In the genomic region with DNA sequence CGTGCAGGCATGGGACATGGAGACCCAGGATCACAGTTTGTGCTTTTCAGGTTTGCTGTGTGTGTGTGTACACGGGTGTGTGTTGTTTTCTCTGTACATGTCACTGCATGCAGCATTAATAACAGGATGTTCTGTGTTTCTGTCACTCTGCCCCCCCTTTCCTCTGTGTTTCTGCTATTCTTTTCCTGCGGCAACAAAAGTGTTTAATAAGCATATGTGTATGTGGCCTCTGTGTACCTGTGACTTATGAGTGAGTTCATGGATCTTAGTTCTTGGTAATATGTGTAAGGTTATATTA, we compare ENCODE assay signal across 14 cellular contexts. TPM values are rescaled to one million over a fixed set of nuclear protein-coding genes. Genes with fewer than 3 reads are reported as not detected.
DNase-seq lines count a peak whose midpoint lies in the region; ATAC-seq and TF ChIP-seq lines count a peak whose summit lies in the region.
"Had no signal": no experiment of that assay in that cellular context is flagged by ENCODE, and none has a peak within 500 bp of the region (broad histone marks: within the 10 kb centered on the region; RNA-seq: fewer than 3 reads in every experiment).

No MANE protein-coding gene starts in this region.

- H3K9me2 ChIP-seq in OCI-LY1 (ENCODE audit: low read depth, low read length) = no peaks in the 10 kb centered on the region
- H3K9me2 ChIP-seq in neural cell (ENCODE audit: insufficient read depth, low read length) = no peaks in the 10 kb centered on the region

- H3K36me3 ChIP-seq in OCI-LY1 (ENCODE audit: insufficient read depth, low read length) (no peaks in the 10 kb centered on the region), neural cell (ENCODE audit: insufficient read depth, low read length) (no peaks in the 10 kb centered on the region), psoas muscle (ENCODE audit: insufficient read depth in 1 of 2, low read depth in 1 of 2) (no peaks in the 10 kb centered on the region)
- H3K36me3 ChIP-seq: neutrophil had no signal

- H3K4me3 ChIP-seq in OCI-LY1 (ENCODE audit: low read depth, low read length, poor library complexity, severe bottlenecking) = peak overlapping the region; percentile 64
- H3K4me3 ChIP-seq in neural cell (ENCODE audit: low read length) = peak overlapping the region; percentile 87
- no peak overlapping the region for H3K4me3 ChIP-seq in psoas muscle
- H3K4me3 ChIP-seq: coronary artery had no signal

- intact Hi-C loops in Calu3 (cut with micrococcal nuclease; ENCODE audit: unreplicated experiment) = loop anchor here (5.0 kb wide), 1 partner anchor 37 kb away; a partner anchor contains a TSS
- intact Hi-C loops in psoas muscle (cut with DNase I) = loop anchor here in 1 of 2 donors (5.0 kb wide), 1 partner anchor 37 kb away; a partner anchor contains a TSS

- TF ChIP-seq EP300 in neural cell (conservative IDR thresholded peaks at IDR 0.05; ENCODE audit: poor library complexity, severe bottlenecking) = no peak

- H3K36me3 Mint-ChIP-seq in Calu3 (ENCODE audit: insufficient read depth, unreplicated experiment) (peaks cover 41% of the 10 kb centered on the region), chondrocyte (ENCODE audit: low read depth) (peaks cover 9% of the 10 kb centered on the region)

- H3K9me3 Mint-ChIP-seq in Calu3 (ENCODE audit: low read depth, unreplicated experiment) = no peaks in the 10 kb centered on the region
- no peaks in the 10 kb centered on the region for H3K9me3 Mint-ChIP-seq in chondrocyte (ENCODE audit: low read depth)

- peaks cover 38% of the 10 kb centered on the region for H3K4me1 Mint-ChIP-seq in Calu3 (ENCODE audit: low read depth, unreplicated experiment)
- peaks cover 71% of the 10 kb centered on the region for H3K4me1 Mint-ChIP-seq in chondrocyte (ENCODE audit: low read depth)

- H3K4me1 ChIP-seq in OCI-LY1 (ENCODE audit: insufficient read depth, low read length, severe bottlenecking) (peaks cover 69% of the 10 kb centered on the region), foreskin keratinocyte (peaks cover 21% of the 10 kb centered on the region), psoas muscle (peaks cover 15% of the 10 kb centered on the region)

- H4K20me1 ChIP-seq in OCI-LY1 (ENCODE audit: insufficient read depth, low read length) (no peaks in the 10 kb centered on the region), neural cell (ENCODE audit: insufficient read depth) (no peaks in the 10 kb centered on the region)

- H3F3A ChIP-seq in OCI-LY1 (ENCODE audit: insufficient read depth, low read length) (0 out of 2 replicates have a peak, but pooled peaks cover 5% of the 10 kb centered on the region), neural cell (ENCODE audit: insufficient read depth, low read length, poor library complexity, severe bottlenecking) (peaks cover 3% of the 10 kb centered on the region)

- H3K79me2 ChIP-seq in OCI-LY1 (ENCODE audit: insufficient read depth, low read length) (no peaks in the 10 kb centered on the region), neural cell (replicated peaks; ENCODE audit: insufficient read depth, low read length) (peaks cover 42% of the 10 kb centered on the region)

- TF ChIP-seq CTCF in Calu3 (IDR thresholded peaks at IDR 0.05; ENCODE audit: unreplicated experiment) = no peak
- TF ChIP-seq CTCF in OCI-LY1 (IDR thresholded peaks at IDR 0.05; ENCODE audit: low read length) = no peak
- no peak for TF ChIP-seq CTCF in chondrocyte (IDR thresholded peaks at IDR 0.05)
- TF ChIP-seq CTCF in neural cell (IDR thresholded peaks at IDR 0.05; ENCODE audit: poor library complexity, severe bottlenecking) = no peak
- TF ChIP-seq CTCF in foreskin keratinocyte (conservative IDR thresholded peaks at IDR 0.05) = no peak
- no peak for TF ChIP-seq CTCF in psoas muscle (IDR thresholded peaks at IDR 0.05)

- H3K4me3 Mint-ChIP-seq in Calu3 (ENCODE audit: low read depth, unreplicated experiment) = peak overlapping the region; percentile 87
- H3K4me3 Mint-ChIP-seq in chondrocyte (ENCODE audit: unreplicated experiment) = no peak overlapping the region

- H3K27ac Mint-ChIP-seq in Calu3 (ENCODE audit: unreplicated experiment) = no peak overlapping the region
- peak overlapping the region; percentile 14 for H3K27ac Mint-ChIP-seq in chondrocyte (ENCODE audit: unreplicated experiment)

- CTCF ChIA-PET in Calu3 (lab: Charles Lee) = no interaction called here

- H3K4me2 ChIP-seq in OCI-LY1 (ENCODE audit: low read length) (peak overlapping the region; percentile 80), neural cell (ENCODE audit: low read length) (peak overlapping the region; percentile 95)

- 42 to 56% (median 49%) methylated on average over 3 of the region's 3 CpGs for WGBS in psoas muscle, 3 donors

- H3K9me3 ChIP-seq in OCI-LY1 (ENCODE audit: low read length) = no peaks in the 10 kb centered on the region
- no peaks in the 10 kb centered on the region for H3K9me3 ChIP-seq in neural cell (ENCODE audit: low read length)
- no peaks in the 10 kb centered on the region for H3K9me3 ChIP-seq in psoas muscle
- H3K9me3 ChIP-seq: neutrophil had no signal

- no peak overlapping the region; the same call in 1 of the 2 replicates for H3K9ac ChIP-seq in OCI-LY1 (ENCODE audit: low read length)
- H3K9ac ChIP-seq in neural cell (ENCODE audit: low read length) = peak overlapping the region; percentile 81

- H2AFZ ChIP-seq in OCI-LY1 (ENCODE audit: low read length) (no peak overlapping the region), neural cell (ENCODE audit: low read depth, low read length) (no peak overlapping the region)

- BruUV-seq in Calu3 (replicated peaks; lab: Mats Ljungman, UMichigan) = no TSS peak

- DNase-seq in Calu3 (no peak), chondrocyte (ENCODE audit: low spot score) (no peak), foreskin keratinocyte (no peak), NCI-H1930 (lab: John Stamatoyannopoulos, UW) (no peak), psoas muscle (no peak), NCI-H146 treated with DMSO at 0.1 percent for 48 hours (lab: John Stamatoyannopoulos, UW; ENCODE audit: unreplicated experiment) (no peak)
- DNase-seq: DMS79, KG1, NCI-H226, Right ventricle myocardium superior had no signal

- no peak for TF ChIP-seq RAD21 in neural cell (conservative IDR thresholded peaks at IDR 0.05)

- H3K27ac ChIP-seq in OCI-LY1 (ENCODE audit: low read depth, low read length, poor library complexity, severe bottlenecking) = peak overlapping the region; percentile 60
- peak overlapping the region; percentile 81 for H3K27ac ChIP-seq in neural cell (ENCODE audit: low read length)
- no peak overlapping the region for H3K27ac ChIP-seq in foreskin keratinocyte
- no peak overlapping the region for H3K27ac ChIP-seq in psoas muscle
- H3K27ac ChIP-seq: neutrophil had no signal

- ATAC-seq in foreskin keratinocyte = no peak
- ATAC-seq in psoas muscle = no peak

- H3K27me3 ChIP-seq in OCI-LY1 (ENCODE audit: insufficient read depth, low read length) (no peaks in the 10 kb centered on the region), neural cell (ENCODE audit: insufficient read depth, low read depth, low read length) (no peaks in the 10 kb centered on the region), foreskin keratinocyte (no peaks in the 10 kb centered on the region), psoas muscle (ENCODE audit: insufficient read depth in 3 of 3, low read length in 2 of 3) (no peaks in the 10 kb centered on the region)

- H3K27me3 Mint-ChIP-seq in Calu3 (ENCODE audit: unreplicated experiment) = no peaks in the 10 kb centered on the region
- H3K27me3 Mint-ChIP-seq in chondrocyte (ENCODE audit: low read depth) = no peaks in the 10 kb centered on the region

TF ChIP-seq in neural cell, 6 proteins besides CTCF, POLR2A, EP300 and RAD21 (continues in another document):
- TF ChIP-seq EZH2 (IDR thresholded peaks at IDR 0.05; ENCODE audit: borderline replicate concordance, insufficient read depth, low read length, poor library complexity, severe bottlenecking) = no peak

RNA-seq across cellular contexts. Expression of a gene that starts 9.8 kb away (rescaled TPM):
- total RNA-seq in Calu3 (2022) = 18.8 and 24.9 TPM in 2 replicates
- total RNA-seq in chondrocyte = 24.2 to 32.6 TPM (median 24.7 TPM) in 3 replicates
- polyA plus RNA-seq in neural cell = 4.3 and 5.9 TPM in 2 replicates
- 24.0 and 24.1 TPM in 2 replicates for polyA minus RNA-seq in neural cell
- 3.3 and 7.6 TPM in 2 replicates for total RNA-seq in foreskin keratinocyte
- polyA plus RNA-seq in foreskin keratinocyte = 2.0 and 2.3 TPM in 2 replicates
- total RNA-seq in psoas muscle = 1 to 10 TPM; 1.9 to 4.3 (median 2.2) TPM
- polyA plus RNA-seq in psoas muscle = 1 to 10 TPM in 2 of 3 donors, under 1 TPM in 1; 0.70 to 2.2 (median 1.5) TPM

RNA-seq across cellular contexts. Expression of a gene that starts 11.8 kb away (rescaled TPM):
- total RNA-seq in Calu3 (2022) (170 and 172 TPM in 2 replicates), chondrocyte (204 to 241 TPM (median 218 TPM) in 3 replicates), foreskin keratinocyte (248 and 266 TPM in 2 replicates), psoas muscle (100 to 1,000 TPM in 2 of 4 donors, 10 to 100 TPM in 2; 75.4 to 121 (median 95.6) TPM)
- polyA plus RNA-seq in neural cell (341 and 343 TPM in 2 replicates), foreskin keratinocyte (382 and 433 TPM in 2 replicates), psoas muscle (100 to 1,000 TPM in 2 of 3 donors, 10 to 100 TPM in 1; 99.9 to 126 (median 125) TPM)
- 124 and 125 TPM in 2 replicates for polyA minus RNA-seq in neural cell

RNA-seq across cellular contexts. Expression of a gene that starts 18.9 kb away (rescaled TPM):
- 62.4 and 68.3 TPM in 2 replicates for total RNA-seq in Calu3 (2022)
- total RNA-seq in chondrocyte = 39.0 to 43.2 TPM (median 42.7 TPM) in 3 replicates
- polyA plus RNA-seq in neural cell = 102 and 112 TPM in 2 replicates
- 33.4 and 34.6 TPM in 2 replicates for polyA minus RNA-seq in neural cell
- total RNA-seq in foreskin keratinocyte = 19.4 and 21.3 TPM in 2 replicates
- 29.9 and 32.0 TPM in 2 replicates for polyA plus RNA-seq in foreskin keratinocyte
- 10 to 100 TPM; 40.5 to 57.5 (median 50.5) TPM for total RNA-seq in psoas muscle
- 10 to 100 TPM; 65.6 to 84.8 (median 78.3) TPM for polyA plus RNA-seq in psoas muscle

RNA-seq across cellular contexts. Expression of a gene that starts 24.7 kb away (rescaled TPM):
- total RNA-seq in Calu3 (2022) = 18.1 and 20.0 TPM in 2 replicates
- 6.8 to 7.8 TPM (median 7.1 TPM) in 3 replicates for total RNA-seq in chondrocyte
- 6.8 and 7.7 TPM in 2 replicates for polyA plus RNA-seq in neural cell
- polyA minus RNA-seq in neural cell = 15.2 and 18.3 TPM in 2 replicates
- 11.0 and 11.4 TPM in 2 replicates for total RNA-seq in foreskin keratinocyte
- 8.8 and 9.6 TPM in 2 replicates for polyA plus RNA-seq in foreskin keratinocyte
- total RNA-seq in psoas muscle = 1 to 10 TPM; 2.4 to 4.9 (median 3.9) TPM
- 1 to 10 TPM; 1.9 to 5.2 (median 3.7) TPM for polyA plus RNA-seq in psoas muscle

RNA-seq across cellular contexts. Expression of a gene that starts 38.1 kb away (rescaled TPM):
- 105 and 140 TPM in 2 replicates for total RNA-seq in Calu3 (2022)
- 7.4 to 10.4 TPM (median 8.1 TPM) in 3 replicates for total RNA-seq in chondrocyte
- 0.52 and 2.1 TPM in 2 replicates for polyA plus RNA-seq in neural cell
- 1.2 and 1.4 TPM in 2 replicates for polyA minus RNA-seq in neural cell
- total RNA-seq in foreskin keratinocyte = 58.0 and 72.9 TPM in 2 replicates
- polyA plus RNA-seq in foreskin keratinocyte = 42.5 and 52.9 TPM in 2 replicates
- under 1 TPM in 3 of 4 donors, not detected in 1; 0.17 to 0.27 (median 0.25) TPM for total RNA-seq in psoas muscle
- 1 to 10 TPM in 1 of 3 donors, under 1 TPM in 2; 0.15 to 1.0 (median 0.19) TPM for polyA plus RNA-seq in psoas muscle

Comparison
In these comparisons a context has a peak if more than half of its experiments do, and no peak if none do; other contexts are left out.
1. H3K27ac ChIP-seq: peak in OCI-LY1 (single experiment) and neural cell (single experiment); none in foreskin keratinocyte (single experiment) and psoas muscle (single experiment).